Comparison of ENCODE assay signal across 16 cellular contexts in the genomic region with DNA sequence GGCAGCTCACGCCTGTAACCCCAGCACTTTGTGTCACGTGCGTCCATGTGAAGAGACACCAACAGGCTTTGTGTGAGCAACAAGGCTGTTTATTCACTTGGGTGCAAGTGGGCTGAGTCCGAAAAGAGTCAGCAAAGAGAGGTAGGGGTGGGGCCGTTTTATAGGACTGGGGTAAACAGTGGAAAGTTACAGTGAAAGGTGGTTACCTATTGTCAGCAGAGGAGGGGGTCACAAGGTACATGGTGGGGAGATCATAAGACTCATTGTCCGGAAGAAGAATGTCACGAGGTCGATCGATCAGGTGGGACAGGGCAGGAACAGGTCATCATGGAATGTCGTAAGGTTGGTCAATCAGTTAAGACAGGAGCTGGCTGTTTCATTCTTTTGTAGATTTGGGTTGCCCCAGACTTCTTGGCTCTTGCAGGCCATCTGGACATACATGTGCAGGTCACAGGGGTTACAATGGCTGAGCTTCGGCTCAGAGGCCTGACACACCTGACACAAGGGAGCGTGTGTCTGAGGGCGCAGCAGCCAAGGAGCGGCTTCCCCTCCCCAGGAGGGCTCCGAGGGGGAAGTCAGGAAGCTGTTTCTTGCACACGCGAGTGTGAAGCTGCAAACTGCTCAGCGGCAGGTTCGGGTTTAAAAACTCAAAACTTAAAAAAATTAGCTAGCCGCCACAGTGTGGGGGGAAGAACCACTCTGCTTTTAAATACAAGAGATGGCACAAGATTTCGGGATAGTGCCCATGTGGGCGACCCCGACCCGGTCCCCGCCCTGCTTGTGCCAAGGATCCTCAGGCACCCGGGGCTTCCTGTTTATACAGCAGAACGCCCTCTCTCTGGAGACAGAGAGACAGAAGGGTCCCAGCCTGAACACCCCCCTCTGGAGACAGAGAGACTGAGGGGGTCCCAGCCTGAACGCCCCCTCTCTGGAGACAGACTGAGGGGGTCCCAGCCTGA. TPM values are rescaled to one million over a fixed set of nuclear protein-coding genes. Genes with fewer than 3 reads are reported as not detected.
DNase-seq lines count a peak whose midpoint lies in the region; ATAC-seq and TF ChIP-seq lines count a peak whose summit lies in the region.
"Had no signal": no experiment of that assay in that cellular context is flagged by ENCODE, and none has a peak within 500 bp of the region (broad histone marks: within the 10 kb centered on the region; RNA-seq: fewer than 3 reads in every experiment).

No MANE protein-coding gene starts in this region.

- peaks cover 24% of the 10 kb centered on the region for H3K27me3 ChIP-seq in osteoblast (ENCODE audit: insufficient read depth, low read length)
- H3K27me3 ChIP-seq: cardiac muscle cell had no signal

- no peaks in the 10 kb centered on the region for H3K4me1 ChIP-seq in osteoblast (ENCODE audit: insufficient read depth, low read length)
- H3K4me1 ChIP-seq: prostate gland had no signal

- no peaks in the 10 kb centered on the region for H3K9me3 ChIP-seq in osteoblast (ENCODE audit: low read depth, low read length)
- H3K9me3 ChIP-seq: prostate gland had no signal

- H3K36me3 ChIP-seq in osteoblast (ENCODE audit: insufficient read depth, low read length), result no peaks in the 10 kb centered on the region
- H3K36me3 ChIP-seq: cardiac muscle cell, prostate gland had no signal

- H3K4me3 Mint-ChIP-seq in activated naive CD4-positive, alpha-beta T cell treated with anti-CD3 and anti-CD28 coated beads, Interleukin-2, amount 50 U/mL, for 24 hours, result peak overlapping the region; percentile 8
- H3K4me3 Mint-ChIP-seq in activated naive CD4-positive, alpha-beta T cell treated with anti-CD3 and anti-CD28 coated beads for 36 hours, result no peak overlapping the region
- no peak overlapping the region for H3K4me3 Mint-ChIP-seq in WTC11
- H3K4me3 Mint-ChIP-seq in stimulated activated naive CD8-positive, alpha-beta T cell treated with anti-CD3 and anti-CD28 coated beads, Interleukin-15, amount 100 ng/mL, for 72 hours, result no peak overlapping the region
- H3K4me3 Mint-ChIP-seq: activated CD8-positive, alpha-beta T cell treated with anti-CD3 and anti-CD28 coated beads, Interleukin-2, amount 10 ng/mL, durations not matched to agents 7 days and 5 days; stimulated activated memory B cell treated with anti-CD40 and anti-IgM and Interleukin-4, amounts not matched to agents 10 μg/mL and 1 μg/mL and 100 μg/mL, for 72 hours had no signal

- no peaks in the 10 kb centered on the region for H3K36me3 Mint-ChIP-seq in activated naive CD4-positive, alpha-beta T cell treated with anti-CD3 and anti-CD28 coated beads, Interleukin-2, amount 50 U/mL, for 24 hours
- no peaks in the 10 kb centered on the region for H3K36me3 Mint-ChIP-seq in activated naive CD4-positive, alpha-beta T cell treated with anti-CD3 and anti-CD28 coated beads for 36 hours (ENCODE audit: low read depth)
- H3K36me3 Mint-ChIP-seq in WTC11, result no peaks in the 10 kb centered on the region
- H3K36me3 Mint-ChIP-seq: stimulated activated memory B cell treated with anti-CD40 and anti-IgM and Interleukin-4, amounts not matched to agents 10 μg/mL and 1 μg/mL and 100 μg/mL, for 72 hours had no signal

- no peaks in the 10 kb centered on the region for H4K20me1 ChIP-seq in osteoblast (ENCODE audit: insufficient read depth, low read length)

- H3K27ac ChIP-seq in osteoblast (ENCODE audit: low read depth, low read length), result no peak overlapping the region
- H3K27ac ChIP-seq: cardiac muscle cell, GM23248, prostate gland, SK-N-MC had no signal

- CTCF ChIA-PET in activated naive CD4-positive, alpha-beta T cell treated with anti-CD3 and anti-CD28 coated beads for 36 hours (lab: Charles Lee), result interaction anchor here (1.0 kb wide), 1 partner anchor 19 kb away, joined by 3 read pairs; no protein-coding TSS in a partner anchor
- CTCF ChIA-PET in WTC11 (lab: Charles Lee), result interaction anchor here (1.4 kb wide), 1 partner anchor 45 kb away, joined by 3 read pairs; no protein-coding TSS in a partner anchor

- POLR2A ChIA-PET in WTC11 (lab: Charles Lee), result no interaction called here

- intact Hi-C loops in activated naive CD4-positive, alpha-beta T cell treated with anti-CD3 and anti-CD28 coated beads for 36 hours (cut with micrococcal nuclease), result no loop called here

- no peak overlapping the region for H3K4me3 ChIP-seq in osteoblast (ENCODE audit: insufficient read depth, low read length)
- H3K4me3 ChIP-seq: cardiac muscle cell, GM23248, prostate gland, SK-N-MC had no signal

- H3K4me2 ChIP-seq in osteoblast (ENCODE audit: insufficient read depth, low read length), result no peak overlapping the region

- ATAC-seq in WTC11 (no peak), GM21723 (IDR thresholded peaks at IDR 0.05; ENCODE audit: unreplicated experiment) (no peak)
- ATAC-seq in stimulated activated naive CD8-positive, alpha-beta T cell treated with anti-CD3 and anti-CD28 coated beads, Interleukin-15, amount 100 ng/mL, for 72 hours, result no peak
- ATAC-seq: activated CD8-positive, alpha-beta T cell treated with anti-CD3 and anti-CD28 coated beads, Interleukin-2, amount 10 ng/mL, durations not matched to agents 7 days and 5 days; stimulated activated memory B cell treated with anti-CD40 and anti-IgM and Interleukin-4, amounts not matched to agents 10 μg/mL and 1 μg/mL and 100 μg/mL, for 72 hours had no signal

- TF ChIP-seq CTCF in WTC11 (IDR thresholded peaks at IDR 0.05), result no peak
- TF ChIP-seq CTCF in osteoblast (IDR thresholded peaks at IDR 0.05; ENCODE audit: extremely low read depth, low read depth, low read length), result no peak

- H3K27me3 Mint-ChIP-seq in activated naive CD4-positive, alpha-beta T cell treated with anti-CD3 and anti-CD28 coated beads, Interleukin-2, amount 50 U/mL, for 24 hours, result peaks cover 2% of the 10 kb centered on the region
- no peaks in the 10 kb centered on the region for H3K27me3 Mint-ChIP-seq in activated naive CD4-positive, alpha-beta T cell treated with anti-CD3 and anti-CD28 coated beads for 36 hours (ENCODE audit: low read depth)
- H3K27me3 Mint-ChIP-seq in WTC11 (ENCODE audit: low read depth), result peaks cover 9% of the 10 kb centered on the region
- peaks cover 32% of the 10 kb centered on the region for H3K27me3 Mint-ChIP-seq in stimulated activated naive CD8-positive, alpha-beta T cell treated with anti-CD3 and anti-CD28 coated beads, Interleukin-15, amount 100 ng/mL, for 72 hours

- no peaks in the 10 kb centered on the region for H3K9me3 Mint-ChIP-seq in activated naive CD4-positive, alpha-beta T cell treated with anti-CD3 and anti-CD28 coated beads, Interleukin-2, amount 50 U/mL, for 24 hours
- no peaks in the 10 kb centered on the region for H3K9me3 Mint-ChIP-seq in activated naive CD4-positive, alpha-beta T cell treated with anti-CD3 and anti-CD28 coated beads for 36 hours
- H3K9me3 Mint-ChIP-seq in WTC11, result no peaks in the 10 kb centered on the region
- H3K9me3 Mint-ChIP-seq in stimulated activated naive CD8-positive, alpha-beta T cell treated with anti-CD3 and anti-CD28 coated beads, Interleukin-15, amount 100 ng/mL, for 72 hours, result no peaks in the 10 kb centered on the region
- H3K9me3 Mint-ChIP-seq: stimulated activated memory B cell treated with anti-CD40 and anti-IgM and Interleukin-4, amounts not matched to agents 10 μg/mL and 1 μg/mL and 100 μg/mL, for 72 hours had no signal

- peaks cover 7% of the 10 kb centered on the region for H3K4me1 Mint-ChIP-seq in activated naive CD4-positive, alpha-beta T cell treated with anti-CD3 and anti-CD28 coated beads, Interleukin-2, amount 50 U/mL, for 24 hours
- peaks cover 7% of the 10 kb centered on the region for H3K4me1 Mint-ChIP-seq in activated naive CD4-positive, alpha-beta T cell treated with anti-CD3 and anti-CD28 coated beads for 36 hours (ENCODE audit: low read depth)
- H3K4me1 Mint-ChIP-seq in WTC11, result no peaks in the 10 kb centered on the region
- peaks cover 13% of the 10 kb centered on the region for H3K4me1 Mint-ChIP-seq in stimulated activated naive CD8-positive, alpha-beta T cell treated with anti-CD3 and anti-CD28 coated beads, Interleukin-15, amount 100 ng/mL, for 72 hours

- no peaks in the 10 kb centered on the region for H3K79me2 ChIP-seq in osteoblast (ENCODE audit: insufficient read depth, low read length)

- no peak overlapping the region for H2AFZ ChIP-seq in osteoblast (ENCODE audit: low read length)
- H2AFZ ChIP-seq: GM23248 had no signal

- no peak for DNase-seq in activated naive CD4-positive, alpha-beta T cell treated with anti-CD3 and anti-CD28 coated beads for 36 hours
- no peak for DNase-seq in WTC11 (ENCODE audit: low spot score)
- peak; percentile 35 for DNase-seq in osteoblast (ENCODE audit: insufficient read length, low spot score, missing footprints)
- no peak for DNase-seq in stimulated activated naive CD8-positive, alpha-beta T cell treated with anti-CD3 and anti-CD28 coated beads, Interleukin-15, amount 100 ng/mL, for 72 hours
- DNase-seq: activated CD8-positive, alpha-beta T cell treated with anti-CD3 and anti-CD28 coated beads, Interleukin-2, amount 10 ng/mL, durations not matched to agents 7 days and 5 days; GM23248; NCI-H187 treated with DMSO at 0.1 percent for 48 hours; NCI-H510A treated with DMSO at 0.1 percent for 48 hours had no signal

- H3K27ac Mint-ChIP-seq in activated naive CD4-positive, alpha-beta T cell treated with anti-CD3 and anti-CD28 coated beads, Interleukin-2, amount 50 U/mL, for 24 hours, result peak overlapping the region; percentile 1
- H3K27ac Mint-ChIP-seq in activated naive CD4-positive, alpha-beta T cell treated with anti-CD3 and anti-CD28 coated beads for 36 hours, result no peak overlapping the region
- H3K27ac Mint-ChIP-seq in WTC11, result peak overlapping the region; percentile 50; the same call in 1 of the 2 replicates
- no peak overlapping the region for H3K27ac Mint-ChIP-seq in stimulated activated naive CD8-positive, alpha-beta T cell treated with anti-CD3 and anti-CD28 coated beads, Interleukin-15, amount 100 ng/mL, for 72 hours
- H3K27ac Mint-ChIP-seq: activated CD8-positive, alpha-beta T cell treated with anti-CD3 and anti-CD28 coated beads, Interleukin-2, amount 10 ng/mL, durations not matched to agents 7 days and 5 days; stimulated activated memory B cell treated with anti-CD40 and anti-IgM and Interleukin-4, amounts not matched to agents 10 μg/mL and 1 μg/mL and 100 μg/mL, for 72 hours had no signal

TF ChIP-seq in WTC11, 78 proteins besides CTCF, POLR2A, EP300 and RAD21 (continues in another document):
- no peak for TF ChIP-seq FOXJ3 (CRISPR knock-in tag; IDR thresholded peaks at IDR 0.05; ENCODE audit: borderline replicate concordance)

RNA-seq across cellular contexts. Expression of a gene that starts 12.4 kb away (rescaled TPM):
- total RNA-seq in activated naive CD4-positive, alpha-beta T cell treated with anti-CD3 and anti-CD28 coated beads for 36 hours, result under 1 TPM in 1 of 2 experiments, not detected in 1; 0.21 TPM
- total RNA-seq in WTC11 (2021) (0.89 to 1.4 TPM (median 1.4 TPM) in 3 replicates), osteoblast (under 0.01 and 0.29 TPM in 2 replicates)
- total RNA-seq: activated CD8-positive, alpha-beta T cell treated with anti-CD3 and anti-CD28 coated beads, Interleukin-2, amount 10 ng/mL, durations not matched to agents 7 days and 5 days; fibroblast of villous mesenchyme; GM23248; urinary bladder had no signal

RNA-seq across cellular contexts. Expression of a gene that starts 13.1 kb away (rescaled TPM):
- 1 to 10 TPM; 2.8 to 3.8 TPM for total RNA-seq in activated naive CD4-positive, alpha-beta T cell treated with anti-CD3 and anti-CD28 coated beads for 36 hours
- total RNA-seq in WTC11 (2021) (0.14 to 0.57 TPM (median 0.22 TPM) in 3 replicates), osteoblast (5.8 and 11.5 TPM in 2 replicates)
- total RNA-seq: cardiac muscle cell had no signal

RNA-seq across cellular contexts. Expression of a gene that starts 24.9 kb away (rescaled TPM):
- total RNA-seq in activated naive CD4-positive, alpha-beta T cell treated with anti-CD3 and anti-CD28 coated beads for 36 hours, result not detected
- total RNA-seq in WTC11 (2021), result 0.46 to 0.76 TPM (median 0.53 TPM) in 3 replicates
- total RNA-seq in osteoblast, result not detected in 2 replicates
- total RNA-seq: activated CD8-positive, alpha-beta T cell treated with anti-CD3 and anti-CD28 coated beads, Interleukin-2, amount 10 ng/mL, durations not matched to agents 7 days and 5 days; fibroblast of villous mesenchyme; GM23248; prostate gland; urinary bladder had no signal

RNA-seq across cellular contexts. Expression of a gene that starts 29.2 kb away (rescaled TPM):
- total RNA-seq in activated naive CD4-positive, alpha-beta T cell treated with anti-CD3 and anti-CD28 coated beads for 36 hours, result 100 to 1,000 TPM; 635 to 646 TPM
- total RNA-seq in WTC11 (2021), result 0.74 to 1.3 TPM (median 0.92 TPM) in 3 replicates
- total RNA-seq in osteoblast, result not detected in 2 replicates
- total RNA-seq: cardiac muscle cell, fibroblast of villous mesenchyme had no signal

Comparison
In these comparisons a context has a peak if more than half of its experiments do, and no peak if none do; other contexts are left out.
1. H3K27ac Mint-ChIP-seq: peak in activated naive CD4-positive, alpha-beta T cell treated with anti-CD3 and anti-CD28 coated beads, Interleukin-2, amount 50 U/mL, for 24 hours (single experiment) and WTC11 (single experiment); none in activated naive CD4-positive, alpha-beta T cell treated with anti-CD3 and anti-CD28 coated beads for 36 hours (single experiment) and stimulated activated naive CD8-positive, alpha-beta T cell treated with anti-CD3 and anti-CD28 coated beads, Interleukin-15, amount 100 ng/mL, for 72 hours (0 of 2).